ENCODE assay signal across 11 cellular contexts in genomic region chr22:46996595-46997310, GRCh38.
DNase-seq lines count a peak whose midpoint lies in the region; ATAC-seq, FAIRE-seq and TF ChIP-seq lines count a peak whose summit lies in the region.
"Had no signal": no experiment of that assay in that cellular context is flagged by ENCODE, and none has a peak within 500 bp of the region (broad histone marks: within the 10 kb centered on the region; RNA-seq: fewer than 3 reads in every experiment).

No MANE protein-coding gene starts in this region.

- peaks cover 0 to 2% of the 10 kb centered on the region in 2 experiments; a peak in 1 of 5 replicates for H3K9me3 Mint-ChIP-seq in H9
- no peaks in the 10 kb centered on the region for H3K9me3 Mint-ChIP-seq in natural killer cell treated with Interleukin-12 subunit alpha and Interleukin-12 subunit beta and Interleukin-15 and Interleukin-18, amount 100 ng/mL, for 72 hours
- H3K9me3 Mint-ChIP-seq: activated naive CD8-positive, alpha-beta T cell treated with anti-CD3 and anti-CD28 coated beads for 36 hours had no signal

- no peaks in the 10 kb centered on the region for H3K27me3 Mint-ChIP-seq in H9 (ENCODE audit: low read depth)
- H3K27me3 Mint-ChIP-seq in natural killer cell treated with Interleukin-12 subunit alpha and Interleukin-12 subunit beta and Interleukin-15 and Interleukin-18, amount 100 ng/mL, for 72 hours = no peaks in the 10 kb centered on the region
- H3K27me3 Mint-ChIP-seq: activated naive CD8-positive, alpha-beta T cell treated with anti-CD3 and anti-CD28 coated beads for 36 hours had no signal

- FAIRE-seq in K562 (lab: Jason Lieb, UNC) = no peak

- no peak overlapping the region for H3K4me2 ChIP-seq in H9 (ENCODE audit: insufficient read depth, insufficient read length, low read length)
- H3K4me2 ChIP-seq in K562 (ENCODE audit: insufficient read depth, low read length) = no peak overlapping the region

- no peak overlapping the region for H2AK5ac ChIP-seq in H9 (ENCODE audit: insufficient read length, low read length)

- peaks cover 8 to 16% of the 10 kb centered on the region in 2 experiments for H3K4me1 Mint-ChIP-seq in H9
- H3K4me1 Mint-ChIP-seq in natural killer cell treated with Interleukin-12 subunit alpha and Interleukin-12 subunit beta and Interleukin-15 and Interleukin-18, amount 100 ng/mL, for 72 hours (ENCODE audit: low read depth in 2 of 2) = peaks cover 7 to 14% of the 10 kb centered on the region in 2 donors

- ATAC-seq in K562 (peak; percentile 68), GM19351 (IDR thresholded peaks at IDR 0.05; ENCODE audit: unreplicated experiment) (no peak)
- no peak for ATAC-seq in natural killer cell treated with Interleukin-12 subunit alpha and Interleukin-12 subunit beta and Interleukin-15 and Interleukin-18, amount 100 ng/mL, for 72 hours

- H3K4ac ChIP-seq in H9 (ENCODE audit: low read depth, low read length) = no peak overlapping the region

- in situ Hi-C loops in K562 (cut with MboI) = no loop called here

- H3K79me2 ChIP-seq in H9 (ENCODE audit: insufficient read depth, low read length) = no peaks in the 10 kb centered on the region
- no peaks in the 10 kb centered on the region for H3K79me2 ChIP-seq in K562 (ENCODE audit: control insufficient read depth, insufficient read depth, low read length)

- H3K79me1 ChIP-seq in H9 (ENCODE audit: insufficient read depth, low read depth, low read length, poor library complexity, severe bottlenecking) = no peaks in the 10 kb centered on the region

- no peak overlapping the region for H4K91ac ChIP-seq in H9 (ENCODE audit: insufficient read length, low read depth, low read length)

- TF ChIP-seq CTCF in H9 (conservative IDR thresholded peaks at IDR 0.05) (0 out of 3 replicates have a peak, but pooled peaks have one; percentile 27), K562 (IDR thresholded peaks at IDR 0.05 in 2 of 3, conservative IDR thresholded peaks at IDR 0.05 in 1 of 3; ENCODE audit: insufficient read depth in 2 of 3, low read depth in 1 of 3, low read length in 3 of 3) (peak; percentile 30 to 38 (median 34); a peak in 5 of 6 replicates), liver (IDR thresholded peaks at IDR 0.05; ENCODE audit: low read depth, low read length, missing input control) (peak; percentile 28)

- H3K4me3 ChIP-seq in K562 (no peak overlapping the region), liver (ENCODE audit: low read depth in 1 of 3, low read length in 3 of 3) (no peak overlapping the region)

- no peak for TF ChIP-seq EP300 in K562 (IDR thresholded peaks at IDR 0.05; ENCODE audit: low read length)

- H2BK12ac ChIP-seq in H9 (ENCODE audit: insufficient read length, low read depth, low read length) = no peak overlapping the region

- H4K20me1 ChIP-seq in H9 (ENCODE audit: control insufficient read depth, insufficient read depth, insufficient read length) = no peaks in the 10 kb centered on the region
- no peaks in the 10 kb centered on the region for H4K20me1 ChIP-seq in K562 (replicated peaks; ENCODE audit: control insufficient read depth, insufficient read depth, low read length)

- H3K56ac ChIP-seq in H9 (ENCODE audit: insufficient read length, low read depth, low read length) = no peak overlapping the region

- no peak overlapping the region for H3K14ac ChIP-seq in H9 (ENCODE audit: insufficient read depth, low read length)

- H3K23me2 ChIP-seq in H9 (ENCODE audit: insufficient read length, low read depth, low read length, poor library complexity, severe bottlenecking) = no peaks in the 10 kb centered on the region

- no peak overlapping the region; a peak in 1 of 5 replicates for H3K4me3 Mint-ChIP-seq in H9
- no peak overlapping the region for H3K4me3 Mint-ChIP-seq in natural killer cell treated with Interleukin-12 subunit alpha and Interleukin-12 subunit beta and Interleukin-15 and Interleukin-18, amount 100 ng/mL, for 72 hours
- H3K4me3 Mint-ChIP-seq: activated naive CD8-positive, alpha-beta T cell treated with anti-CD3 and anti-CD28 coated beads for 36 hours had no signal

- no peak overlapping the region for H2BK15ac ChIP-seq in H9 (ENCODE audit: low read depth, low read length)

- H3K27me3 ChIP-seq in H9 (ENCODE audit: insufficient read depth, low read length) = no peaks in the 10 kb centered on the region
- H3K27me3 ChIP-seq in K562 (ENCODE audit: control insufficient read depth in 2 of 2, insufficient read depth in 2 of 2, low read length in 2 of 2) = no peaks in the 10 kb centered on the region
- no peaks in the 10 kb centered on the region for H3K27me3 ChIP-seq in liver (ENCODE audit: control insufficient read depth in 4 of 4, insufficient read depth in 4 of 4, low read length in 3 of 4)

- H3K36me3 ChIP-seq in K562 (ENCODE audit: control insufficient read depth, insufficient read depth, low read length) (no peaks in the 10 kb centered on the region), liver (ENCODE audit: control insufficient read depth in 4 of 4, insufficient read depth in 3 of 4, low read depth in 1 of 4, low read length in 3 of 4) (peaks cover 0 to 4% (median 2%) of the 10 kb centered on the region in 4 donors)

- no peak overlapping the region for H2AFZ ChIP-seq in H9 (ENCODE audit: low read length)
- no peak overlapping the region for H2AFZ ChIP-seq in K562 (ENCODE audit: low read depth, low read length)

- no peaks in the 10 kb centered on the region for H3K4me1 ChIP-seq in H9 (ENCODE audit: insufficient read depth, low read length)
- H3K4me1 ChIP-seq in K562 (replicated peaks in 1 of 2; ENCODE audit: control insufficient read depth in 2 of 2, insufficient read depth in 2 of 2, low read length in 2 of 2) = peaks cover 0 to 5% of the 10 kb centered on the region in 2 experiments; a peak in 2 of 5 replicates
- H3K4me1 ChIP-seq in liver (ENCODE audit: control insufficient read depth in 4 of 4, insufficient read depth in 4 of 4, low read length in 3 of 4) = no peaks in the 10 kb centered on the region

- POLR2A ChIA-PET in K562 (lab: Yijun Ruan, JAX) = interaction anchor here (0.5 to 1.2 kb wide), 3 partner anchors 16 to 490 kb away, joined by 3 to 4 read pairs (median 3); no protein-coding TSS in a partner anchor

- no peak overlapping the region for H2BK120ac ChIP-seq in H9 (ENCODE audit: low read depth, low read length, poor library complexity, severe bottlenecking)

- intact Hi-C loops in K562 (cut with micrococcal nuclease) = no loop called here

- TF ChIP-seq RAD21 in K562 (CRISPR knock-in tag; conservative IDR thresholded peaks at IDR 0.05 in 1 of 2, IDR thresholded peaks at IDR 0.05 in 1 of 2) (peak in 1 of 2 experiments; percentile 52; a peak in 2 of 4 replicates), liver (IDR thresholded peaks at IDR 0.05) (peak; percentile 61 to 77)

- DNase-seq in COLO668 (lab: John Stamatoyannopoulos, UW; ENCODE audit: unreplicated experiment) = peak; percentile 24
- DNase-seq in H9 = no peak
- peak in 3 of 4 experiments; percentile 11 to 25 (median 24) for DNase-seq in K562 (ENCODE audit: extremely low read depth in 1 of 4, low spot score in 3 of 4)
- no peak for DNase-seq in natural killer cell treated with Interleukin-12 subunit alpha and Interleukin-12 subunit beta and Interleukin-15 and Interleukin-18, amount 100 ng/mL, for 72 hours (ENCODE audit: low spot score)
- DNase-seq in amygdala (lab: John Stamatoyannopoulos, UW) = no peak
- DNase-seq in DMS 273 treated with DMSO at 0.1 percent for 48 hours (lab: John Stamatoyannopoulos, UW) = no peak
- DNase-seq: activated CD4-positive, CD25-positive, alpha-beta regulatory T cell; activated naive CD8-positive, alpha-beta T cell treated with anti-CD3 and anti-CD28 coated beads for 36 hours had no signal

- CTCF ChIA-PET in K562 (lab: Yijun Ruan, JAX; ENCODE audit: low intra/inter-chr PET ratio) = interaction anchor here (1.2 kb wide), 1 partner anchor 198 kb away, joined by 4 read pairs; no protein-coding TSS in a partner anchor

- H4K5ac ChIP-seq in H9 (ENCODE audit: insufficient read length, low read depth, low read length) = no peak overlapping the region

- no peaks in the 10 kb centered on the region for H3K9me3 ChIP-seq in H9 (ENCODE audit: control insufficient read depth, low read depth, low read length)
- H3K9me3 ChIP-seq in K562 (replicated peaks; ENCODE audit: control insufficient read depth, insufficient read depth, low read depth, low read length) = no peaks in the 10 kb centered on the region
- no peaks in the 10 kb centered on the region for H3K9me3 ChIP-seq in liver (ENCODE audit: control insufficient read depth in 4 of 4, low read length in 3 of 4)

- H3K9me1 ChIP-seq in K562 (ENCODE audit: control insufficient read depth, insufficient read depth, low read length) = no peaks in the 10 kb centered on the region

- no peak overlapping the region for H4K8ac ChIP-seq in H9 (replicated peaks; ENCODE audit: insufficient read length, low read depth, low read length)

- H3K23ac ChIP-seq in H9 (ENCODE audit: insufficient read length, low read depth, low read length) = no peak overlapping the region

- no TSS peak for BruUV-seq in K562 (replicated peaks; lab: Mats Ljungman, UMichigan)

- no peak overlapping the region for H2BK5ac ChIP-seq in H9 (ENCODE audit: insufficient read length, low read length)

- no peak overlapping the region for H3T11ph ChIP-seq in H9 (ENCODE audit: low read length)

- H2BK20ac ChIP-seq in H9 (ENCODE audit: low read depth, low read length, poor library complexity, severe bottlenecking) = no peak overlapping the region

- no peak overlapping the region for H3K18ac ChIP-seq in H9 (ENCODE audit: insufficient read length, low read depth, low read length)

- H3K9ac ChIP-seq in H9 (ENCODE audit: extremely low read depth, insufficient read length, low read length) (no peak overlapping the region), K562 (ENCODE audit: insufficient read depth in 1 of 2, low read depth in 2 of 2, low read length in 2 of 2) (no peak overlapping the region), liver (ENCODE audit: low read depth in 1 of 2, low read length in 2 of 2) (no peak overlapping the region)

- no CpG with 5 or more reads among the region's 11 CpGs for WGBS in H9 (ENCODE audit: extremely low coverage, insufficient read length, low lambda C conversion rate)
- 66% methylated on average over 11 of the region's 11 CpGs for WGBS in K562 (ENCODE audit: insufficient coverage, low coverage, missing lambda C conversion rate)
- 93% methylated on average over 11 of the region's 11 CpGs for WGBS in liver

- TF ChIP-seq POLR2A in K562 (conservative IDR thresholded peaks at IDR 0.05) = no peak

- peak overlapping the region in 2 of 3 experiments; percentile 26 to 65; a peak in 2 of 7 replicates for H3K27ac Mint-ChIP-seq in H9
- peak overlapping the region in 1 of 2 donors; percentile 10 for H3K27ac Mint-ChIP-seq in natural killer cell treated with Interleukin-12 subunit alpha and Interleukin-12 subunit beta and Interleukin-15 and Interleukin-18, amount 100 ng/mL, for 72 hours
- H3K27ac Mint-ChIP-seq: activated naive CD8-positive, alpha-beta T cell treated with anti-CD3 and anti-CD28 coated beads for 36 hours had no signal

- H3K27ac ChIP-seq in H9 (ENCODE audit: insufficient read length, low read depth, low read length) (no peak overlapping the region), K562 (ENCODE audit: extremely low read depth, low read depth, low read length) (no peak overlapping the region), liver (ENCODE audit: low read depth in 1 of 2, low read length in 2 of 2) (no peak overlapping the region)
- H3K27ac ChIP-seq: epithelial cell of prostate had no signal

- peaks cover 0 to 6% (median 5%) of the 10 kb centered on the region in 3 experiments; a peak in 5 of 7 replicates for H3K36me3 Mint-ChIP-seq in H9 (ENCODE audit: insufficient read depth in 1 of 3, low read depth in 3 of 3)
- H3K36me3 Mint-ChIP-seq in natural killer cell treated with Interleukin-12 subunit alpha and Interleukin-12 subunit beta and Interleukin-15 and Interleukin-18, amount 100 ng/mL, for 72 hours = no peaks in the 10 kb centered on the region

Comparison
In these comparisons a context has a peak if more than half of its experiments do, and no peak if none do; other contexts are left out.
1. DNase-seq: peak in COLO668 (single experiment) and K562 (3 of 4); none in H9 (single experiment), natural killer cell treated with Interleukin-12 subunit alpha and Interleukin-12 subunit beta and Interleukin-15 and Interleukin-18, amount 100 ng/mL, for 72 hours (single experiment), amygdala (0 of 56) and DMS 273 treated with DMSO at 0.1 percent for 48 hours (single experiment).
2. Peak in every context shown above with its lines, with median percentiles within 50 percentile points of each other: CTCF ChIP-seq.